ENCODE assay signal across 25 cellular contexts in the genomic region with DNA sequence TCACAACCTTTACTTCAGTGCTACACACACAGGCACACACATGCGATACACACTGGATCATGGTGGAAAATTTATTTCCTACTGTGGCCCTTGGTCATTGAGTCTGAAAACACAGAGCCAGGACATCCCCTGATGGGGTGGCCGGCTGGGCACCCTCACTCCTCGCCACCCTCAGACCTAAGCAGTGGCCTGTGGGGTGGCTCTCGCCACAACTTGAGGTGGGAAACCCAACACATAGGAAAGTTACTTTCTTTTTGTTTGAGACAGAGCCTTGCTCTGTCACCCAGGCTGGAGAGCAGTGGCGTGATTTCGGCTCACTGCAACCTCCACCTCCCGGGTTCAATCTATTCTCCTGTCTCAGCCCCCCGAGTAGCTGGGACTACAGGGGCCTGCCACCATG. TPM values are rescaled to one million over a fixed set of nuclear protein-coding genes. Genes with fewer than 3 reads are reported as not detected.
DNase-seq lines count a peak whose midpoint lies in the region; ATAC-seq and TF ChIP-seq lines count a peak whose summit lies in the region.
"Had no signal": no experiment of that assay in that cellular context is flagged by ENCODE, and none has a peak within 500 bp of the region (broad histone marks: within the 10 kb centered on the region; RNA-seq: fewer than 3 reads in every experiment).

No MANE protein-coding gene starts in this region.

- peak overlapping the region; percentile 32 for H3K27ac Mint-ChIP-seq in MCF 10A (ENCODE audit: low read depth, unreplicated experiment)
- H3K27ac Mint-ChIP-seq: activated CD4-positive, alpha-beta T cell treated with anti-CD3 and anti-CD28 coated beads, Interleukin-2, amount 10 ng/mL, durations not matched to agents 7 days and 5 days had no signal

- no peak for ATAC-seq in upper lobe of right lung
- ATAC-seq: foreskin keratinocyte, psoas muscle had no signal

- H3K79me2 ChIP-seq in mammary epithelial cell (ENCODE audit: insufficient read depth, low read length), result peaks cover 3% of the 10 kb centered on the region
- no peaks in the 10 kb centered on the region for H3K79me2 ChIP-seq in osteoblast (ENCODE audit: insufficient read depth, low read length)

- in situ Hi-C loops in mammary epithelial cell (cut with MboI; ENCODE audit: low sequenced_read_pairs in 2 of 2), result no loop called here

- no peak overlapping the region for H3K14ac ChIP-seq in mesenchymal stem cell (ENCODE audit: low read length in 2 of 2)

- H3K4me2 ChIP-seq in mammary epithelial cell (ENCODE audit: insufficient read depth, low read depth, low read length) (no peak overlapping the region), mesenchymal stem cell (ENCODE audit: low read length, poor library complexity, severe bottlenecking) (no peak overlapping the region), osteoblast (ENCODE audit: insufficient read depth, low read length) (no peak overlapping the region)
- H3K4me2 ChIP-seq: SK-N-SH had no signal

- H3K4me1 ChIP-seq in mammary epithelial cell (ENCODE audit: insufficient read depth, low read length) (peaks cover 7% of the 10 kb centered on the region), mesenchymal stem cell (ENCODE audit: control insufficient read depth, insufficient read depth, low read depth, low read length) (peaks cover 17% of the 10 kb centered on the region), upper lobe of right lung (no peaks in the 10 kb centered on the region), osteoblast (ENCODE audit: insufficient read depth, low read length) (peaks cover 4% of the 10 kb centered on the region)
- H3K4me1 ChIP-seq: adrenal gland, foreskin keratinocyte, psoas muscle, uterus had no signal

- dilution Hi-C loops in mammary epithelial cell (cut with HindIII; ENCODE audit: low sequenced_read_pairs), result no loop called here

- H3K4me3 ChIP-seq in mammary epithelial cell (replicated peaks in 1 of 3; ENCODE audit: insufficient read depth in 1 of 3, low read depth in 2 of 3, low read length in 3 of 3), result no peak overlapping the region
- H3K4me3 ChIP-seq in mesenchymal stem cell (ENCODE audit: insufficient read depth in 1 of 2, low read depth in 1 of 2, low read length in 2 of 2), result no peak overlapping the region
- H3K4me3 ChIP-seq in upper lobe of right lung, result no peak overlapping the region
- no peak overlapping the region for H3K4me3 ChIP-seq in osteoblast (ENCODE audit: insufficient read depth, low read length)
- H3K4me3 ChIP-seq: adrenal gland, psoas muscle, uterus had no signal

- peaks cover 6% of the 10 kb centered on the region for H3K79me1 ChIP-seq in mesenchymal stem cell (replicated peaks; ENCODE audit: low read length, poor library complexity, severe bottlenecking)

- CTCF ChIA-PET in MCF 10A (lab: Yijun Ruan, JAX) (no interaction called here), mammary epithelial cell (lab: Charles Lee; ENCODE audit: low non-redundant PET) (no interaction called here)

- H3K27ac ChIP-seq in mammary epithelial cell (ENCODE audit: insufficient read depth, low read depth, low read length) (no peak overlapping the region), VCaP (peak overlapping the region; percentile 45), mesenchymal stem cell (ENCODE audit: low read length, poor library complexity, severe bottlenecking) (no peak overlapping the region), upper lobe of right lung (no peak overlapping the region), osteoblast (ENCODE audit: low read depth, low read length) (no peak overlapping the region)
- H3K27ac ChIP-seq: adrenal gland, brain microvascular endothelial cell, foreskin keratinocyte, psoas muscle, uterus had no signal

- no peak overlapping the region for H2AK5ac ChIP-seq in mesenchymal stem cell (ENCODE audit: low read length, severe bottlenecking)

- no peak overlapping the region for H2BK5ac ChIP-seq in mesenchymal stem cell (ENCODE audit: low read depth, low read length, poor library complexity, severe bottlenecking)

- no peaks in the 10 kb centered on the region for H3K36me3 Mint-ChIP-seq in MCF 10A (ENCODE audit: insufficient read depth, unreplicated experiment)

- DNase-seq in MCF 10A (ENCODE audit: unreplicated experiment), result no peak
- no peak for DNase-seq in mammary epithelial cell
- DNase-seq in mesenchymal stem cell, result no peak
- DNase-seq in upper lobe of right lung, result peak; percentile 15
- DNase-seq in osteoblast (ENCODE audit: insufficient read length, low spot score, missing footprints), result no peak
- DNase-seq in NCI-H2107 (lab: John Stamatoyannopoulos, UW), result no peak
- no peak for DNase-seq in A172 (ENCODE audit: low spot score)
- DNase-seq: activated CD4-positive, alpha-beta T cell treated with anti-CD3 and anti-CD28 coated beads, Interleukin-2, amount 10 ng/mL, durations not matched to agents 7 days and 5 days; brain microvascular endothelial cell; effector memory CD4-positive, alpha-beta T cell; EL; foreskin keratinocyte; NCI-H1048; NCI-H187 treated with DMSO at 0.1 percent for 48 hours; NCI-H526; SK-N-SH; stimulated activated CD4-positive, alpha-beta T cell treated with anti-CD3 and anti-CD28 coated beads, Interleukin-1b, Interleukin-23, amount 100 ng/mL, for 48 hours had no signal

- H4K20me1 ChIP-seq in mammary epithelial cell (ENCODE audit: insufficient read depth, low read length), result no peaks in the 10 kb centered on the region
- no peaks in the 10 kb centered on the region for H4K20me1 ChIP-seq in osteoblast (ENCODE audit: insufficient read depth, low read length)

- H3K27me3 ChIP-seq in mammary epithelial cell (ENCODE audit: insufficient read depth, low read length) (no peaks in the 10 kb centered on the region), mesenchymal stem cell (ENCODE audit: control insufficient read depth in 1 of 2, insufficient read depth in 1 of 2, low read length in 2 of 2) (peaks cover 0 to 28% of the 10 kb centered on the region in 2 experiments), upper lobe of right lung (no peaks in the 10 kb centered on the region), osteoblast (ENCODE audit: insufficient read depth, low read length) (peaks cover 24% of the 10 kb centered on the region)
- H3K27me3 ChIP-seq: adrenal gland, brain microvascular endothelial cell, foreskin keratinocyte, uterus had no signal

- TF ChIP-seq CTCF in MCF 10A (IDR thresholded peaks at IDR 0.05; ENCODE audit: unreplicated experiment) (no peak), mammary epithelial cell (conservative IDR thresholded peaks at IDR 0.05 in 1 of 2, IDR thresholded peaks at IDR 0.05 in 1 of 2; ENCODE audit: extremely low read depth in 1 of 2, insufficient read depth in 1 of 2, low read depth in 1 of 2, low read length in 2 of 2) (no peak), VCaP (conservative IDR thresholded peaks at IDR 0.05) (no peak), upper lobe of right lung (IDR thresholded peaks at IDR 0.05) (no peak), osteoblast (IDR thresholded peaks at IDR 0.05; ENCODE audit: extremely low read depth, low read depth, low read length) (no peak)

- 98% methylated on average over 8 of the region's 8 CpGs for WGBS in mammary epithelial cell (ENCODE audit: low coverage, missing lambda C conversion rate)
- WGBS in mesenchymal stem cell, result 93% methylated on average over 7 of the region's 8 CpGs

- H4K8ac ChIP-seq in mesenchymal stem cell (ENCODE audit: low read length), result peak overlapping the region; percentile 57

- H3K9me3 Mint-ChIP-seq in MCF 10A (ENCODE audit: unreplicated experiment), result no peaks in the 10 kb centered on the region

- H4K91ac ChIP-seq in mesenchymal stem cell (ENCODE audit: low read length), result peak overlapping the region; percentile 62

- H3K9ac ChIP-seq in mammary epithelial cell (ENCODE audit: insufficient read depth, low read length), result no peak overlapping the region
- H3K9ac ChIP-seq in mesenchymal stem cell (ENCODE audit: low read length), result no peak overlapping the region
- H3K9ac ChIP-seq: SK-N-SH had no signal

- POLR2A ChIA-PET in MCF 10A (lab: Yijun Ruan, JAX), result interaction anchor here (0.6 to 1.0 kb wide), 2 partner anchors 119 to 120 kb away, joined by 3 read pairs; no protein-coding TSS in a partner anchor

- H2AFZ ChIP-seq in mammary epithelial cell (ENCODE audit: low read depth, low read length), result no peak overlapping the region
- no peak overlapping the region for H2AFZ ChIP-seq in mesenchymal stem cell (ENCODE audit: low read depth, low read length)
- no peak overlapping the region for H2AFZ ChIP-seq in osteoblast (ENCODE audit: low read length)

- no peak overlapping the region for H2BK120ac ChIP-seq in mesenchymal stem cell (ENCODE audit: low read depth, low read length)

- H3K9me3 ChIP-seq in mammary epithelial cell (replicated peaks; ENCODE audit: insufficient read depth, low read length) (no peaks in the 10 kb centered on the region), mesenchymal stem cell (ENCODE audit: control insufficient read depth, low read length) (no peaks in the 10 kb centered on the region), upper lobe of right lung (no peaks in the 10 kb centered on the region), osteoblast (ENCODE audit: low read depth, low read length) (no peaks in the 10 kb centered on the region)
- H3K9me3 ChIP-seq: adrenal gland, psoas muscle, SK-N-SH, uterus had no signal

- H3K36me3 ChIP-seq in mammary epithelial cell (ENCODE audit: insufficient read depth, low read length) (no peaks in the 10 kb centered on the region), mesenchymal stem cell (ENCODE audit: control insufficient read depth in 1 of 2, insufficient read depth in 2 of 2, low read depth in 1 of 2, low read length in 2 of 2) (no peaks in the 10 kb centered on the region), upper lobe of right lung (no peaks in the 10 kb centered on the region), osteoblast (ENCODE audit: insufficient read depth, low read length) (no peaks in the 10 kb centered on the region)
- H3K36me3 ChIP-seq: adrenal gland, brain microvascular endothelial cell, uterus had no signal

- no peak overlapping the region for H3K23ac ChIP-seq in mesenchymal stem cell (ENCODE audit: low read length in 2 of 2)

- H3K27me3 Mint-ChIP-seq in MCF 10A (ENCODE audit: insufficient read depth, unreplicated experiment), result no peaks in the 10 kb centered on the region
- H3K27me3 Mint-ChIP-seq: activated CD4-positive, alpha-beta T cell treated with anti-CD3 and anti-CD28 coated beads, Interleukin-2, amount 10 ng/mL, durations not matched to agents 7 days and 5 days had no signal

- H2BK15ac ChIP-seq in mesenchymal stem cell (ENCODE audit: low read depth, poor library complexity, severe bottlenecking), result peak overlapping the region; percentile 54

- H3K4me3 Mint-ChIP-seq in MCF 10A (ENCODE audit: unreplicated experiment), result no peak overlapping the region
- H3K4me3 Mint-ChIP-seq: activated CD4-positive, alpha-beta T cell treated with anti-CD3 and anti-CD28 coated beads, Interleukin-2, amount 10 ng/mL, durations not matched to agents 7 days and 5 days had no signal

- peak overlapping the region in 1 of 2 experiments; percentile 61 for H3K18ac ChIP-seq in mesenchymal stem cell (ENCODE audit: low read depth in 1 of 2, low read length in 2 of 2)

- peak overlapping the region; percentile 26 to 32 for H2BK12ac ChIP-seq in mesenchymal stem cell (ENCODE audit: low read length in 2 of 2)

- intact Hi-C loops in MCF 10A (cut with micrococcal nuclease) (no loop called here), mammary epithelial cell (cut with micrococcal nuclease) (no loop called here), upper lobe of right lung (cut with DNase I) (no loop called here)

- no TSS peak for BruUV-seq in MCF 10A (replicated peaks; lab: Mats Ljungman, UMichigan)
- no TSS peak for BruUV-seq in mammary epithelial cell (replicated peaks; lab: Mats Ljungman, UMichigan)

- peaks cover 22% of the 10 kb centered on the region for H3K4me1 Mint-ChIP-seq in MCF 10A (ENCODE audit: insufficient read depth, unreplicated experiment)

- no peak overlapping the region for H3K4ac ChIP-seq in mesenchymal stem cell (ENCODE audit: low read depth in 1 of 2, low read length in 2 of 2)

RNA-seq across cellular contexts. Expression of a gene that starts 19.4 kb away (rescaled TPM):
- total RNA-seq in MCF 10A (2022) (not detected in 2 replicates), mammary epithelial cell (not detected), upper lobe of right lung (not detected), osteoblast (not detected in 2 replicates)
- polyA plus RNA-seq in mammary epithelial cell, result not detected
- not detected for polyA minus RNA-seq in mammary epithelial cell
- not detected for polyA plus RNA-seq in mesenchymal stem cell (2013, experiment 1 of 2)
- not detected for polyA plus RNA-seq in mesenchymal stem cell (2013, experiment 2 of 2)
- not detected in 2 replicates for total RNA-seq in A172 (2014; rRNA removed; shearing (Covaris generic))
- total RNA-seq: activated CD4-positive, alpha-beta T cell treated with anti-CD3 and anti-CD28 coated beads, Interleukin-2, amount 10 ng/mL, durations not matched to agents 7 days and 5 days; adrenal gland; foreskin keratinocyte; lower leg skin; psoas muscle; skeletal muscle tissue; T-helper 2 cell treated with Interferon-gamma antibody and Interleukin-4, amounts not matched to agents 100 ng/mL and 5 ng/mL, for 36 hours; uterus had no signal
- polyA plus RNA-seq: adrenal gland, esophagus, foreskin keratinocyte, psoas muscle, SK-N-SH had no signal
